Comparison of ENCODE assay signal across 22 cellular contexts in the genomic region with DNA sequence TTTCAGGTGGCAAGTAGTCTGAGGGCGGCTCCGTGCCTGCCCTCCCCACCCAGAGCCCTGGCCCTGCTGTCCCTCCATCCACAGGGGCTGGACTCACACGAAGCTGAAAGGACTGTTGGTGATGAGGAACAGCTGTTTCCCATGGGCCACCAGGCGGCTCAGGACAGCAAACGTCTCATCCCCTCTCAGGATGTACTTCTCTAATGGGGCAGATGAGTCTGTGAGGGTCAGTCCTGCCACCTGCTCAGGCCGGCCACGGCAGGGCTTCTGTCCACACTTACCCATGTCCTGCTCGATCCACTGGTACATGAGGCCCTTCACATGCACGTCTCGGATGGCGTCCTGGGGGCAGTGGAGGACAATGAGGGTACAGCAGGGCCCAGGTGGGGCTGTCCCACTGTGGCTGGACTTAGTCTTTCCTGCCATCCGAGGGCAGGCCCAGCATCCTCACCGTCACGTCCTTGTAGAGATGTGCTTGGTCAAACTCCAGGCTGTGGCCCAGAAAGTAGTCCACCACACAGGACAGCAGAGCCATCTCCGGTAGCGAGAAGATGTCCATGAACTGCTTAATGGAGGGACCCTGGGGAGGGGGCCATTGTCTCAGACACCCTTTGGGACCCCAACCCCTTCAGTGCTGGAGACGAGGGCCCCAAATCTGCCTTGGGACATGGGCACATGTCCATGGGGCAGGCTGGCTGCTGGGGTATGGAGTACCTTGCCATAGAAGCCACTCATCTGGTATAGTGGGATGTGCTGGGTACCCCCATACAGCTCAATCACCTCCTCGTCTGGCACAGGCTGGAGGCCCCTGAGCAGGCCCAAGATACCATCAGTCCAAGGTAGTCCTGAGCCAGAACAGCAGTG. TPM values are rescaled to one million over a fixed set of nuclear protein-coding genes. Genes with fewer than 3 reads are reported as not detected.
DNase-seq lines count a peak whose midpoint lies in the region; ATAC-seq and TF ChIP-seq lines count a peak whose summit lies in the region.
"Had no signal": no experiment of that assay in that cellular context is flagged by ENCODE, and none has a peak within 500 bp of the region (broad histone marks: within the 10 kb centered on the region; RNA-seq: fewer than 3 reads in every experiment).

No MANE protein-coding gene starts in this region.

- dilution Hi-C loops in mammary epithelial cell (cut with HindIII; ENCODE audit: low sequenced_read_pairs) = no loop called here

- intact Hi-C loops in mammary epithelial cell (cut with micrococcal nuclease) = no loop called here
- intact Hi-C loops in MCF 10A (cut with micrococcal nuclease) = no loop called here
- intact Hi-C loops in mucosa of descending colon (cut with DNase I, micrococcal nuclease) = no loop called here
- intact Hi-C loops in upper lobe of right lung (cut with DNase I) = loop anchor here (10.0 kb wide), 1 partner anchor 53 kb away; no protein-coding TSS in a partner anchor

- H3K27me3 Mint-ChIP-seq in MCF 10A (ENCODE audit: insufficient read depth, unreplicated experiment) (no peaks in the 10 kb centered on the region), endodermal cell (ENCODE audit: insufficient read depth) (no peaks in the 10 kb centered on the region)
- H3K27me3 Mint-ChIP-seq: CD4-positive, CD25-positive, alpha-beta regulatory T cell; stimulated activated naive CD8-positive, alpha-beta T cell treated with anti-CD3 and anti-CD28 coated beads, Interleukin-15, Interleukin-2, amounts not matched to agents 100 ng/mL and 50 ng/mL, for 24 hours had no signal

- H3K4me2 ChIP-seq in mammary epithelial cell (ENCODE audit: insufficient read depth, low read depth, low read length) = no peak overlapping the region

- BruUV-seq in mammary epithelial cell (replicated peaks; lab: Mats Ljungman, UMichigan) = TSS peak; percentile 34
- no TSS peak for BruUV-seq in MCF 10A (replicated peaks; lab: Mats Ljungman, UMichigan)

- H3K4me3 Mint-ChIP-seq in MCF 10A (ENCODE audit: unreplicated experiment) = no peak overlapping the region
- no peak overlapping the region for H3K4me3 Mint-ChIP-seq in endodermal cell
- H3K4me3 Mint-ChIP-seq: CD4-positive, CD25-positive, alpha-beta regulatory T cell; stimulated activated naive CD8-positive, alpha-beta T cell treated with anti-CD3 and anti-CD28 coated beads, Interleukin-15, Interleukin-2, amounts not matched to agents 100 ng/mL and 50 ng/mL, for 24 hours had no signal

- H3K9me3 Mint-ChIP-seq in MCF 10A (ENCODE audit: unreplicated experiment) (no peaks in the 10 kb centered on the region), endodermal cell (no peaks in the 10 kb centered on the region)
- H3K9me3 Mint-ChIP-seq: stimulated activated naive CD8-positive, alpha-beta T cell treated with anti-CD3 and anti-CD28 coated beads, Interleukin-15, Interleukin-2, amounts not matched to agents 100 ng/mL and 50 ng/mL, for 24 hours had no signal

- in situ Hi-C loops in mammary epithelial cell (cut with MboI; ENCODE audit: low sequenced_read_pairs in 2 of 2) = no loop called here

- no peak overlapping the region for H2AFZ ChIP-seq in mammary epithelial cell (ENCODE audit: low read depth, low read length)

- CTCF ChIA-PET in mammary epithelial cell (lab: Charles Lee; ENCODE audit: low non-redundant PET) (no interaction called here), MCF 10A (lab: Yijun Ruan, JAX) (no interaction called here)

- H3K9me3 ChIP-seq in mammary epithelial cell (replicated peaks; ENCODE audit: insufficient read depth, low read length) (no peaks in the 10 kb centered on the region), endodermal cell (ENCODE audit: control insufficient read depth, low read length) (no peaks in the 10 kb centered on the region), mucosa of descending colon (no peaks in the 10 kb centered on the region), upper lobe of right lung (no peaks in the 10 kb centered on the region)
- H3K9me3 ChIP-seq: ascending aorta, MG63 had no signal

- H3K27ac ChIP-seq in mammary epithelial cell (ENCODE audit: insufficient read depth, low read depth, low read length) (no peak overlapping the region), endodermal cell (ENCODE audit: low read depth, low read length) (no peak overlapping the region), upper lobe of right lung (no peak overlapping the region)
- H3K27ac ChIP-seq: VCaP had no signal

- no peaks in the 10 kb centered on the region for H3K4me1 Mint-ChIP-seq in MCF 10A (ENCODE audit: insufficient read depth, unreplicated experiment)
- no peaks in the 10 kb centered on the region for H3K4me1 Mint-ChIP-seq in endodermal cell

- POLR2A ChIA-PET in MCF 10A (lab: Yijun Ruan, JAX) = no interaction called here

- TF ChIP-seq CTCF in mammary epithelial cell (conservative IDR thresholded peaks at IDR 0.05 in 1 of 2, IDR thresholded peaks at IDR 0.05 in 1 of 2; ENCODE audit: extremely low read depth in 1 of 2, insufficient read depth in 1 of 2, low read depth in 1 of 2, low read length in 2 of 2) (no peak), MCF 10A (IDR thresholded peaks at IDR 0.05; ENCODE audit: unreplicated experiment) (no peak), endodermal cell (conservative IDR thresholded peaks at IDR 0.05) (no peak), mucosa of descending colon (IDR thresholded peaks at IDR 0.05) (no peak), upper lobe of right lung (IDR thresholded peaks at IDR 0.05) (no peak)

- 90% methylated on average over 14 of the region's 18 CpGs for whole genome bisulfite sequencing in mammary epithelial cell (ENCODE audit: low coverage, missing lambda C conversion rate)
- 90 to 97% methylated on average over 13 to 18 of the region's 18 CpGs for WGBS in endodermal cell (ENCODE audit: insufficient coverage in 1 of 2, insufficient read length in 1 of 2), 2 experiments

- no peak overlapping the region for H3K4me3 ChIP-seq in mammary epithelial cell (replicated peaks in 1 of 3; ENCODE audit: insufficient read depth in 1 of 3, low read depth in 2 of 3, low read length in 3 of 3)
- no peak overlapping the region for H3K4me3 ChIP-seq in endodermal cell (ENCODE audit: low read length)
- no peak overlapping the region for H3K4me3 ChIP-seq in mucosa of descending colon
- H3K4me3 ChIP-seq in upper lobe of right lung = no peak overlapping the region
- H3K4me3 ChIP-seq: ascending aorta, MG63 had no signal

- H3K9ac ChIP-seq in mammary epithelial cell (ENCODE audit: insufficient read depth, low read length) = no peak overlapping the region
- no peak overlapping the region for H3K9ac ChIP-seq in endodermal cell (ENCODE audit: extremely low read depth, low read length, poor library complexity, severe bottlenecking)

- H3K79me2 ChIP-seq in mammary epithelial cell (ENCODE audit: insufficient read depth, low read length) = peaks cover 18% of the 10 kb centered on the region

- H3K4me1 ChIP-seq in mammary epithelial cell (ENCODE audit: insufficient read depth, low read length) = peaks cover 9% of the 10 kb centered on the region
- peaks cover 5% of the 10 kb centered on the region for H3K4me1 ChIP-seq in endodermal cell (ENCODE audit: control insufficient read depth, insufficient read depth, low read length)
- H3K4me1 ChIP-seq in mucosa of descending colon (ENCODE audit: low read depth) = peaks cover 3% of the 10 kb centered on the region
- H3K4me1 ChIP-seq in upper lobe of right lung = peaks cover 59% of the 10 kb centered on the region

- no peaks in the 10 kb centered on the region for H3K36me3 ChIP-seq in mammary epithelial cell (ENCODE audit: insufficient read depth, low read length)
- peaks cover 70% of the 10 kb centered on the region for H3K36me3 ChIP-seq in endodermal cell (ENCODE audit: control insufficient read depth, insufficient read depth, low read length)
- no peaks in the 10 kb centered on the region for H3K36me3 ChIP-seq in mucosa of descending colon (ENCODE audit: low read depth)
- peaks cover 16% of the 10 kb centered on the region for H3K36me3 ChIP-seq in upper lobe of right lung

- H3K27me3 ChIP-seq in mammary epithelial cell (ENCODE audit: insufficient read depth, low read length) = no peaks in the 10 kb centered on the region
- no peaks in the 10 kb centered on the region for H3K27me3 ChIP-seq in endodermal cell (ENCODE audit: control insufficient read depth, insufficient read depth, low read length, poor library complexity, severe bottlenecking)
- H3K27me3 ChIP-seq in upper lobe of right lung = no peaks in the 10 kb centered on the region
- H3K27me3 ChIP-seq: ascending aorta, MG63 had no signal

- DNase-seq in mammary epithelial cell (no peak), MCF 10A (ENCODE audit: unreplicated experiment) (no peak), endodermal cell (peak; percentile 31), mucosa of descending colon (peak in 2 of 3 donors; percentile 16 to 40), upper lobe of right lung (peak; percentile 61), GF-D8 (lab: John Stamatoyannopoulos, UW) (no peak)
- DNase-seq: activated gamma-delta T cell treated with Interleukin-2 at 50 U/mL for 16 hours; CD4-positive, CD25-positive, alpha-beta regulatory T cell; DMS79 treated with DMSO at 0.1 percent for 48 hours; foreskin fibroblast; HCEC 1CT; MG63; NCI-H1930; stimulated activated CD4-positive, alpha-beta T cell treated with anti-CD3 and anti-CD28 coated beads, Interleukin-15, amount 100 ng/mL, for 24 hours had no signal

- H4K20me1 ChIP-seq in mammary epithelial cell (ENCODE audit: insufficient read depth, low read length) = no peaks in the 10 kb centered on the region

- H3K36me3 Mint-ChIP-seq in MCF 10A (ENCODE audit: insufficient read depth, unreplicated experiment) (no peaks in the 10 kb centered on the region), endodermal cell (ENCODE audit: low read depth) (peaks cover 34% of the 10 kb centered on the region)
- H3K36me3 Mint-ChIP-seq: CD4-positive, CD25-positive, alpha-beta regulatory T cell had no signal

- no peak overlapping the region for H3K27ac Mint-ChIP-seq in MCF 10A (ENCODE audit: low read depth, unreplicated experiment)
- H3K27ac Mint-ChIP-seq in endodermal cell = no peak overlapping the region
- H3K27ac Mint-ChIP-seq: CD4-positive, CD25-positive, alpha-beta regulatory T cell; stimulated activated naive CD8-positive, alpha-beta T cell treated with anti-CD3 and anti-CD28 coated beads, Interleukin-15, Interleukin-2, amounts not matched to agents 100 ng/mL and 50 ng/mL, for 24 hours had no signal

- ATAC-seq in mucosa of descending colon (no peak), upper lobe of right lung (no peak), HG03378 (IDR thresholded peaks at IDR 0.05; ENCODE audit: unreplicated experiment) (no peak), HG02623 (IDR thresholded peaks at IDR 0.05; ENCODE audit: unreplicated experiment) (no peak)
- ATAC-seq: left colon had no signal

RNA-seq across cellular contexts. Expression of a gene that starts 5.7 kb away (rescaled TPM):
- total RNA-seq in mammary epithelial cell = 10 to 100 TPM; 36.7 to 73.0 TPM
- 88.7 TPM for polyA plus RNA-seq in mammary epithelial cell
- polyA minus RNA-seq in mammary epithelial cell = 300 TPM
- 28.9 and 36.9 TPM in 2 replicates for total RNA-seq in MCF 10A (2022)
- total RNA-seq in endodermal cell = 100 to 1,000 TPM; 288 to 341 TPM
- 361 TPM for polyA plus RNA-seq in endodermal cell (2013, experiment 1 of 2)
- polyA plus RNA-seq in endodermal cell (2013, experiment 2 of 2) = 348 TPM
- 10 to 100 TPM in 2 of 3 donors, 1 to 10 TPM in 1; 5.7 to 20.2 (median 17.2) TPM for total RNA-seq in mucosa of descending colon
- 39.7 TPM for total RNA-seq in upper lobe of right lung

RNA-seq across cellular contexts. Expression of a gene that starts 8.4 kb away (rescaled TPM):
- total RNA-seq in mammary epithelial cell = 10 to 100 TPM in 1 of 2 donors, 1 to 10 TPM in 1; 1.8 to 27.7 TPM
- polyA plus RNA-seq in mammary epithelial cell = 23.1 TPM
- polyA minus RNA-seq in mammary epithelial cell = 3.2 TPM
- total RNA-seq in MCF 10A (2022) = 22.6 and 25.9 TPM in 2 replicates
- total RNA-seq in endodermal cell = 10 to 100 TPM; 28.1 to 34.1 TPM
- polyA plus RNA-seq in endodermal cell (2013, experiment 1 of 2) = 36.0 TPM
- polyA plus RNA-seq in endodermal cell (2013, experiment 2 of 2) = 36.8 TPM
- 10 to 100 TPM; 16.1 to 18.1 (median 17.1) TPM for total RNA-seq in mucosa of descending colon
- 16.6 TPM for total RNA-seq in upper lobe of right lung
- total RNA-seq: ascending aorta had no signal

RNA-seq across cellular contexts. Expression of a gene that starts 32.8 kb away (rescaled TPM):
- total RNA-seq in mammary epithelial cell = under 1 TPM in 1 of 2 donors, not detected in 1; 0.17 TPM
- polyA plus RNA-seq in mammary epithelial cell = 0.02 TPM
- polyA minus RNA-seq in mammary epithelial cell = not detected
- total RNA-seq in MCF 10A (2022) = not detected in 2 replicates
- total RNA-seq in endodermal cell = under 1 TPM; 0.24 to 0.55 TPM
- 0.21 TPM for polyA plus RNA-seq in endodermal cell (2013, experiment 1 of 2)
- polyA plus RNA-seq in endodermal cell (2013, experiment 2 of 2) = 0.04 TPM
- total RNA-seq in mucosa of descending colon = 100 to 1,000 TPM in 2 of 3 donors, 10 to 100 TPM in 1; 51.7 to 187 (median 145) TPM
- total RNA-seq in upper lobe of right lung = 152 TPM
- total RNA-seq: activated CD8-positive, alpha-beta memory T cell treated with anti-CD3 and anti-CD28 coated beads for 36 hours; NCI-H460 had no signal
- polyA plus RNA-seq: CD4-positive, CD25-positive, alpha-beta regulatory T cell had no signal

Comparison
In these comparisons a context has a peak if more than half of its experiments do, and no peak if none do; other contexts are left out.
1. DNase-seq: peak in endodermal cell (single experiment), mucosa of descending colon (2 of 3) and upper lobe of right lung (single experiment); none in mammary epithelial cell (single experiment), MCF 10A (single experiment) and GF-D8 (single experiment).
2. RNA of a gene that starts 32.8 kb away (total RNA-seq): 152 TPM in upper lobe of right lung (single experiment) and 51.7 to 187 TPM in mucosa of descending colon; 0.24 to 0.55 TPM in endodermal cell, 0.17 TPM in mammary epithelial cell and not detected in MCF 10A; every median in the first group is over 10 times any median in the second.